In genomic region chr13:64090311-64090710, GRCh38 we compare ENCODE assay signal across 24 cellular contexts.
DNase-seq lines count a peak whose midpoint lies in the region; ATAC-seq and FAIRE-seq lines count a peak whose summit lies in the region.
"Had no signal": no experiment of that assay in that cellular context is flagged by ENCODE, and none has a peak within 500 bp of the region (broad histone marks: within the 10 kb centered on the region; RNA-seq: fewer than 3 reads in every experiment).

No MANE protein-coding gene starts in this region.

- FAIRE-seq in HTR-8/SVneo (lab: Jason Lieb, UNC), result no peak
- FAIRE-seq: A204.1, GM12878, GM12892, GM18507 had no signal

- no peak overlapping the region for H3K9ac ChIP-seq in SK-N-MC (ENCODE audit: insufficient read length)
- H3K9ac ChIP-seq: BLaER1 treated with 17β-estradiol and CSF1 and Interleukin-3, amounts not matched to agents 10 nM and 100 nM had no signal

- H3K4me3 ChIP-seq in SK-N-MC, result no peak overlapping the region
- H3K4me3 ChIP-seq: BLaER1 treated with 17β-estradiol and CSF1 and Interleukin-3, amounts not matched to agents 10 nM and 100 nM; GM12878 had no signal

- H3K9me3 ChIP-seq in SK-N-MC (ENCODE audit: low read depth, low read length), result peaks cover 27% of the 10 kb centered on the region
- H3K9me3 ChIP-seq: Caco-2 had no signal

- H3K27ac ChIP-seq in SK-N-MC, result peak overlapping the region; percentile 100
- H3K27ac ChIP-seq: BLaER1 treated with 17β-estradiol and CSF1 and Interleukin-3, amounts not matched to agents 10 nM and 100 nM; C4-2B had no signal

- peaks cover 47% of the 10 kb centered on the region for H3K36me3 ChIP-seq in SK-N-MC (ENCODE audit: insufficient read depth, low read length)
- H3K36me3 ChIP-seq: BLaER1 treated with 17β-estradiol and CSF1 and Interleukin-3, amounts not matched to agents 10 nM and 100 nM had no signal

- DNase-seq in HTR-8/SVneo (ENCODE audit: insufficient read length, low spot score), result peak; percentile 2
- DNase-seq in SK-N-MC (ENCODE audit: low read depth, low spot score), result no peak
- no peak for DNase-seq in NCI-H2081 (lab: John Stamatoyannopoulos, UW)
- no peak for DNase-seq in NCI-H1092 treated with DMSO at 0.1 percent for 48 hours (lab: John Stamatoyannopoulos, UW)
- DNase-seq: 8988T; AML-193; Caco-2; Calu3; CD4-positive, alpha-beta T cell; CD8-positive, alpha-beta T cell; DMS 273 treated with DMSO at 0.1 percent for 48 hours; DMS153; DMS53; DMS79; DND-41; EL; GDM1 had no signal

- no peak for ATAC-seq in HG02588 (IDR thresholded peaks at IDR 0.05; ENCODE audit: unreplicated experiment)
- ATAC-seq: CD8-positive, alpha-beta T cell; GM12878 had no signal
